ENCODE assay signal across 27 cellular contexts in the genomic region with DNA sequence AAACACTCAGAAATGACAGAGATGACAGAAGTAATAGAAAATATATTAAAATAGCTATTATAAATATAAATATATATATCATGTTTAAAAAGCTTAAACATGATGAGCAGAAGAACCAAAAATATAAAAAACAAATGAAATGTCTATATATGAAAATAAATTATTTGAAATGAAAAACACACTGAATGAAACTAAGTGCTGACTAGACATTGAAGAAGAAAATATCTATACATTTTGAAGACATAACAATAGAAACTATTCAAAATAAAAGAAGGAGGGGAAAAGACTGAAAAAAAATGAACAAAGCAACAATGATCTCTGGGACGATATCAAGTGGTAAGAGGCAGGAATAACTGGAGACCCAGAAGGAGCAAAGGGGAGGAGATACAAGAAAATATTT.
"Had no signal": no experiment of that assay in that cellular context is flagged by ENCODE, and none has a peak within 500 bp of the region (broad histone marks: within the 10 kb centered on the region; RNA-seq: fewer than 3 reads in every experiment).

No MANE protein-coding gene starts in this region.

- H3K9me3 ChIP-seq: ascending aorta had no signal

- H3K27ac ChIP-seq: ascending aorta, brain microvascular endothelial cell, coronary artery, esophagus muscularis mucosa, foreskin keratinocyte, gastroesophageal sphincter, heart right ventricle had no signal

- DNase-seq: activated CD4-positive, alpha-beta memory T cell treated with anti-CD3 and anti-CD28 coated beads for 36 hours; activated CD4-positive, alpha-beta T cell treated with anti-CD3 and anti-CD28 coated beads for 36 hours; activated CD4-positive, CD25-positive, alpha-beta regulatory T cell; activated CD4-positive, CD25-positive, alpha-beta regulatory T cell treated with anti-CD3 and anti-CD28 coated beads, Interleukin-2, amount 50 U/mL, for 72 hours; activated CD8-positive, alpha-beta memory T cell treated with anti-CD3 and anti-CD28 coated beads, Interleukin-2, amount 10 ng/mL, durations not matched to agents 7 days and 5 days; activated CD8-positive, alpha-beta memory T cell treated with anti-CD3 and anti-CD28 coated beads, Interleukin-2, amount 50 U/mL, for 4 hours; activated CD8-positive, alpha-beta T cell treated with anti-CD3 and anti-CD28 coated beads, Interleukin-2, amount 10 ng/mL, durations not matched to agents 7 days and 5 days; activated effector memory CD4-positive, alpha-beta T cell treated with anti-CD3 and anti-CD28 coated beads, Interleukin-2, amount 50 U/mL, for 16 hours; activated naive CD4-positive, alpha-beta T cell treated with anti-CD3 and anti-CD28 coated beads for 36 hours; activated naive CD8-positive, alpha-beta T cell treated with anti-CD3 and anti-CD28 coated beads for 36 hours; activated T-cell treated with anti-CD3 and anti-CD28 coated beads, Interleukin-2, amount 50 U/mL, for 1 hour; activated T-cell treated with anti-CD3 and anti-CD28 coated beads, Interleukin-2, amount 50 U/mL, for 48 hours; brain microvascular endothelial cell; dorsolateral prefrontal cortex; effector memory CD4-positive, alpha-beta T cell; endodermal cell; erythroblast; foreskin keratinocyte; heart right ventricle; T-helper 1 cell; T-helper 17 cell; T1000 had no signal

- H3K27me3 ChIP-seq: ascending aorta, brain microvascular endothelial cell, dorsolateral prefrontal cortex, esophagus muscularis mucosa, foreskin keratinocyte had no signal

- FAIRE-seq: bronchial epithelial cell had no signal

- ATAC-seq: activated CD4-positive, alpha-beta T cell treated with anti-CD3 and anti-CD28 coated beads for 36 hours; activated CD8-positive, alpha-beta memory T cell treated with anti-CD3 and anti-CD28 coated beads, Interleukin-2, amount 10 ng/mL, durations not matched to agents 7 days and 5 days; activated CD8-positive, alpha-beta T cell treated with anti-CD3 and anti-CD28 coated beads, Interleukin-2, amount 10 ng/mL, durations not matched to agents 7 days and 5 days; foreskin keratinocyte; gastroesophageal sphincter; heart right ventricle; T-helper 17 cell had no signal

- H3K4me1 ChIP-seq: ascending aorta, esophagus muscularis mucosa, foreskin keratinocyte, gastroesophageal sphincter, heart right ventricle had no signal

- H3K36me3 ChIP-seq: ascending aorta, brain microvascular endothelial cell, esophagus muscularis mucosa, gastroesophageal sphincter, heart right ventricle had no signal

- H3K4me3 ChIP-seq: ascending aorta, coronary artery, dorsolateral prefrontal cortex, esophagus muscularis mucosa, gastroesophageal sphincter, heart right ventricle had no signal
